ENCODE assay signal across 8 cellular contexts in the genomic region with DNA sequence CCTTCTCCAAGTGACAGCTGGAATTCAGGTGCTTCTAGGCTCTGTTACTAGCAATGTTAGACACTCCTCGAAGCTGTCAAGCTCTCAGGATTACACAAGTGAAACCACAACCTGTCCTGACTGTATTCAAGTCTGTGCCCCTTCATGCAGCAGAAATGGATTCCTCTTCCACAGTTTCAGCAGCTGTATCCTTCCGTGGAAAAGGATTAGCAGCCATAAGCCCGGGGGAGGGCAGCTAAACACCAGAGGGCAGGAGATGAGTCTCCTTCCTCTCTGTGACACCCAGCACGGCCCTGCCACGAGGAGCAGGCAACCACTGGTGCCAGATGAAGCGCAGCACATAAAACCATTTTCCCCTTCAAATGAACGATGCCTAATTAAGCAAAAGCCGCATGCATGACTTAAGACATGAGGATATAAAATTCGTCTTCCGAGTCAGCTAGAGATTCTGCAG. TPM values are rescaled to one million over a fixed set of nuclear protein-coding genes. Genes with fewer than 3 reads are reported as not detected.
DNase-seq lines count a peak whose midpoint lies in the region; ATAC-seq lines count a peak whose summit lies in the region.

No MANE protein-coding gene starts in this region.

- no peaks in the 10 kb centered on the region for H3K9me3 ChIP-seq in mononuclear cell (ENCODE audit: low read depth, low read length)

- H3K27ac Mint-ChIP-seq in effector memory CD8-positive, alpha-beta T cell, result peak overlapping the region; percentile 61 to 91

- peak overlapping the region; percentile 87 to 92 for H3K4me3 Mint-ChIP-seq in effector memory CD8-positive, alpha-beta T cell

- H3K27me3 ChIP-seq in mononuclear cell (ENCODE audit: insufficient read depth, low read length), result no peaks in the 10 kb centered on the region

- peaks cover 16% of the 10 kb centered on the region for H3K36me3 Mint-ChIP-seq in effector memory CD8-positive, alpha-beta T cell (ENCODE audit: insufficient read depth)

- peaks cover 62% of the 10 kb centered on the region for H3K4me1 ChIP-seq in mononuclear cell (ENCODE audit: insufficient read depth, low read length)

- H3K27me3 Mint-ChIP-seq in effector memory CD8-positive, alpha-beta T cell, result no peaks in the 10 kb centered on the region

- no peaks in the 10 kb centered on the region for H3K9me3 Mint-ChIP-seq in effector memory CD8-positive, alpha-beta T cell

- H3K4me3 ChIP-seq in mononuclear cell (ENCODE audit: low read length), result peak overlapping the region; percentile 89

- peak; percentile 51 to 66 (median 55) for DNase-seq in NCI-H1417 (lab: John Stamatoyannopoulos, UW)
- no peak for DNase-seq in NCI-H1417 treated with DMSO at 0.1 percent for 48 hours (lab: John Stamatoyannopoulos, UW)
- peak; percentile 49 for DNase-seq in NCI-H526 treated with DMSO at 0.1 percent for 48 hours (lab: John Stamatoyannopoulos, UW)
- peak; percentile 81 for DNase-seq in activated CD8-positive, alpha-beta memory T cell treated with anti-CD3 and anti-CD28 coated beads for 24 hours
- peak in 2 of 3 experiments; percentile 22 to 32 for DNase-seq in effector memory CD8-positive, alpha-beta T cell
- DNase-seq in stimulated activated naive CD4-positive, alpha-beta T cell (lab: John Stamatoyannopoulos, UW), result peak; percentile 11 to 80 (median 48)

- peaks cover 55 to 63% of the 10 kb centered on the region in 2 donors for H3K4me1 Mint-ChIP-seq in effector memory CD8-positive, alpha-beta T cell (ENCODE audit: low read depth in 2 of 2)

- ATAC-seq in effector memory CD8-positive, alpha-beta T cell (replicated peaks), result peak; percentile 26
- no peak for ATAC-seq in HG03521 (IDR thresholded peaks at IDR 0.05; ENCODE audit: unreplicated experiment)

RNA-seq across cellular contexts. Expression of a gene that starts 1.2 kb away (rescaled TPM):
- 54.7 TPM for total RNA-seq in mononuclear cell
